In the genomic region with DNA sequence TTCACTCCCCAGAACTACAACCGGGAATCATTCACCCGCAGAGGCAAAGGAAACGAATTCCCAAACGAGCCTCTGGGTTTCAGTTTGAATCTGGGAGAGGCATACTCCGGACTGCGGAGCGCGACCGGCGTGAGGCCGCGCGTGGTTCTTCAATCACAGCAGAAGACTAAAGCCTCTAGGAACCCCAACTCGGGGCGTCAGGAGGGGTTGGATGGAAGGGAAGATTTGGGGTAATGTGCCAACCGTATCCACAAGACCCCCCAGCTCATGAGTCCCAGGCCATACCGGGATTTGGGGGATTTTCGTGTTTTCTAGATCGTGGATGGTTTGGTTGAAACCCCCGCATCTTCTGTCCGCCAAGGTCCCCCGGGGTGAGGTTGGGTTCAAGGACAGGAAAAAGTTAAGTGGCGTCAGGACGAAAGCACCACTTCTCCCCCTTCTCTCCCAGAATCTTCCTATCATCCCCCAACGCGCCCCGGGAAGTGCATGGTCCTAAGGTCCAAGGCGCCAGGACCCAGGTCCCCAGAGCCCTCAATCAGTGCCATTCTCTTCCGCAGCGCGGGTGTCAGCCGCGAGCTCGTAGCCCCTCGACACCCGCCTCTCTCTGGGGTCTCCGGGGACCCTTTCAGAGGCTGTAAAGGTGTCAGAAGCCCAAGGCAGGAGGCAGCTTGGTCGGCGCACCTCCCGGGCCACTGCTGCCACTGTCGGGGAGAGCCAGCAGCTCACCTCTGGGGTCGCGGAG, we compare ENCODE assay signal across 9 cellular contexts. TPM values are rescaled to one million over a fixed set of nuclear protein-coding genes. Genes with fewer than 3 reads are reported as not detected.
DNase-seq lines count a peak whose midpoint lies in the region; ATAC-seq and TF ChIP-seq lines count a peak whose summit lies in the region.
"Had no signal": no experiment of that assay in that cellular context is flagged by ENCODE, and none has a peak within 500 bp of the region (broad histone marks: within the 10 kb centered on the region; RNA-seq: fewer than 3 reads in every experiment).

No MANE protein-coding gene starts in this region.

- peak overlapping the region; percentile 100 for H3K4me2 ChIP-seq in BLaER1

- WGBS in endodermal cell (ENCODE audit: insufficient coverage in 1 of 2, insufficient read length in 1 of 2), 2 experiments = 2% methylated on average over 19 to 43 of the region's 43 CpGs

- H3K4me3 ChIP-seq in BLaER1 = peak overlapping the region; percentile 77
- peak overlapping the region; percentile 79 for H3K4me3 ChIP-seq in endodermal cell (ENCODE audit: low read length)

- H3K9me3 ChIP-seq in BLaER1 (peaks cover 14% of the 10 kb centered on the region), endodermal cell (ENCODE audit: control insufficient read depth, low read length) (no peaks in the 10 kb centered on the region)
- H3K9me3 ChIP-seq: adrenal gland had no signal

- peaks cover 85% of the 10 kb centered on the region for H3K27me3 Mint-ChIP-seq in endodermal cell (ENCODE audit: insufficient read depth)
- peaks cover 34 to 67% (median 54%) of the 10 kb centered on the region in 5 donors for H3K27me3 Mint-ChIP-seq in naive thymus-derived CD8-positive, alpha-beta T cell

- POLR2A ChIA-PET in RWPE1 (lab: Yijun Ruan, JAX; ENCODE audit: low non-redundant PET) = interaction anchor here (0.6 kb wide), 1 partner anchor 28 kb away, joined by 3 read pairs; no protein-coding TSS in a partner anchor
- POLR2A ChIA-PET in naive thymus-derived CD8-positive, alpha-beta T cell (lab: Charles Lee) = interaction anchor here (0.6 to 1.3 kb wide), 2 partner anchors 591 to 638 kb away, joined by 3 to 5 read pairs; no protein-coding TSS in a partner anchor

- ATAC-seq in naive thymus-derived CD8-positive, alpha-beta T cell = peak in 1 of 2 donors; percentile 11
- ATAC-seq in HG02981 (IDR thresholded peaks at IDR 0.05; ENCODE audit: unreplicated experiment) (no peak), GM18502 (IDR thresholded peaks at IDR 0.05; ENCODE audit: poor library complexity, unreplicated experiment) (no peak), HG03432 (IDR thresholded peaks at IDR 0.05; ENCODE audit: unreplicated experiment) (no peak)

- no peaks in the 10 kb centered on the region for H3K9me3 Mint-ChIP-seq in endodermal cell
- H3K9me3 Mint-ChIP-seq in naive thymus-derived CD8-positive, alpha-beta T cell = no peaks in the 10 kb centered on the region

- no peak for TF ChIP-seq CTCF in RWPE1 (conservative IDR thresholded peaks at IDR 0.05; ENCODE audit: low read depth)
- no peak for TF ChIP-seq CTCF in endodermal cell (conservative IDR thresholded peaks at IDR 0.05)

- H3K9ac ChIP-seq in BLaER1 (no peak overlapping the region), endodermal cell (ENCODE audit: extremely low read depth, low read length, poor library complexity, severe bottlenecking) (no peak overlapping the region)

- H4K20me1 ChIP-seq in BLaER1 = peaks cover 44% of the 10 kb centered on the region

- H3K27ac ChIP-seq in BLaER1 (no peak overlapping the region), RWPE1 (peak overlapping the region; percentile 99), endodermal cell (ENCODE audit: low read depth, low read length) (no peak overlapping the region)

- no peaks in the 10 kb centered on the region for H3K36me3 Mint-ChIP-seq in endodermal cell (ENCODE audit: low read depth)
- H3K36me3 Mint-ChIP-seq in naive thymus-derived CD8-positive, alpha-beta T cell = peaks cover 0 to 2% (median 0%) of the 10 kb centered on the region in 3 donors

- no peak overlapping the region for H3K27ac Mint-ChIP-seq in endodermal cell
- H3K27ac Mint-ChIP-seq in naive thymus-derived CD8-positive, alpha-beta T cell = peak overlapping the region in 3 of 10 donors; percentile 37 to 57 (median 46)

- H3K36me3 ChIP-seq in BLaER1 = no peaks in the 10 kb centered on the region
- no peaks in the 10 kb centered on the region for H3K36me3 ChIP-seq in endodermal cell (ENCODE audit: control insufficient read depth, insufficient read depth, low read length)
- H3K36me3 ChIP-seq: adrenal gland had no signal

- peaks cover 60% of the 10 kb centered on the region for H3K4me1 ChIP-seq in BLaER1
- peaks cover 3% of the 10 kb centered on the region for H3K4me1 ChIP-seq in endodermal cell (ENCODE audit: control insufficient read depth, insufficient read depth, low read length)

- H3K4me1 Mint-ChIP-seq in endodermal cell = peaks cover 14% of the 10 kb centered on the region
- peaks cover 26 to 41% (median 36%) of the 10 kb centered on the region in 4 donors for H3K4me1 Mint-ChIP-seq in naive thymus-derived CD8-positive, alpha-beta T cell

- DNase-seq in RWPE1 (ENCODE audit: low spot score) (no peak), endodermal cell (peak; percentile 79), hepatic stellate cell (ENCODE audit: low spot score) (no peak)
- DNase-seq in naive thymus-derived CD8-positive, alpha-beta T cell = peak in 3 of 10 donors; percentile 2 to 31 (median 31)

- CTCF ChIA-PET in RWPE1 (lab: Yijun Ruan, JAX) = interaction anchor here (0.5 to 0.9 kb wide), 2 partner anchors 377 to 498 kb away, joined by 3 to 6 read pairs; no protein-coding TSS in a partner anchor

- peak overlapping the region; percentile 60 for H3K4me3 Mint-ChIP-seq in endodermal cell
- H3K4me3 Mint-ChIP-seq in naive thymus-derived CD8-positive, alpha-beta T cell = peak overlapping the region; percentile 82 to 94 (median 91)

- H3K27me3 ChIP-seq in BLaER1 (peaks cover 65% of the 10 kb centered on the region), endodermal cell (ENCODE audit: control insufficient read depth, insufficient read depth, low read length, poor library complexity, severe bottlenecking) (peaks cover 100% of the 10 kb centered on the region)

RNA-seq across cellular contexts. Expression of a gene that starts 1.7 kb away (rescaled TPM):
- under 1 TPM; 0.29 to 0.55 TPM for total RNA-seq in endodermal cell
- polyA plus RNA-seq in endodermal cell (2013, experiment 1 of 2) = 0.14 TPM
- polyA plus RNA-seq in endodermal cell (2013, experiment 2 of 2) = 0.17 TPM
- total RNA-seq in naive thymus-derived CD8-positive, alpha-beta T cell = not detected
- polyA plus RNA-seq in naive thymus-derived CD8-positive, alpha-beta T cell = not detected
